ENCODE assay signal across 10 cellular contexts in the genomic region with DNA sequence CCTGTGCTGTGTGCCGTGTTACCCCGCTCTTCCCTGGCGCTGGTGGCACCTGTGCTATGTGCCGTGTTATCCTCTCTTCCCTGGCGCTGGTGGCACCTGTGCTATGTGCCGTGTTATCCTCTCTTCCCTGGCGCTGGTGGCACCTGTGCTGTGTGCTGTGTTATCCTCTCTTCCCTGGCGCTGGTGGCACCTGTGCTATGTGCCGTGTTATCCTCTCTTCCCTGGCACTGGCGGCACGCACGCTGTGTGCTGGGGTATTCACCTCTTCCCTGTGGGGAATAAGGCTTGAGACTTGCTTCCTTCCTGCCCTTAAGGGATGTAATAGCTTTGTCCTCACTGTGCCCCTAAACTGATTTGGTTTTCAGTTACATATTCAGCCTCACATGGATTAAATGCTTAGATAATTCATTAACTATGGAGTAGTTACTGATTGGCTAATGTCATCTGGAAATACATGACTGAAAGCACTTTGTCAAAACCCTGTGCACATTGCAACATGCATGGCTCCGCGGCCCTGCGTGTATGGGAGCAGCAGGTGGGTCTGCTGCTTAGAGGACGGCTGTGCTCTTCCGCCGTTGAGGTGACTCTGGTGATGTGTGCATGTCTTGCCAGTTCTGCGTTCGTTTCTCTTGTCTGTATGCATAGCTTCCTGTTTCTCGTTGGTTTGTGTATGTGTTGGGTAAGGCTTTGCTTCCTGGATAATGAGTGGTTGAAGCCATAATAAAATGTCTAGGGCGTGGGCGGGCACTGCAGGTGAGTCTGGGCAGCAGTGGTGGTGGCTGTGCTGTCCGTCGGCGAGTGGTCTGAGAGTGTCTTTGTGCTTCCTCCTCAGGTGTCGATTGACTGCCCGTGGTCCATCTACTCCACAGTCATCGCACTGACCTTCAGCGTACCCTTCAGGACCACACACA. TPM values are rescaled to one million over a fixed set of nuclear protein-coding genes. Genes with fewer than 3 reads are reported as not detected.
DNase-seq lines count a peak whose midpoint lies in the region; ATAC-seq and TF ChIP-seq lines count a peak whose summit lies in the region.
"Had no signal": no experiment of that assay in that cellular context is flagged by ENCODE, and none has a peak within 500 bp of the region (broad histone marks: within the 10 kb centered on the region; RNA-seq: fewer than 3 reads in every experiment).

No MANE protein-coding gene starts in this region.

- no peaks in the 10 kb centered on the region for H3K27me3 ChIP-seq in CD8-positive, alpha-beta T cell (ENCODE audit: insufficient read depth, low read length)
- no peaks in the 10 kb centered on the region for H3K27me3 ChIP-seq in muscle layer of duodenum (ENCODE audit: low read depth, low read length)

- CTCF ChIA-PET in CD8-positive, alpha-beta T cell (lab: Charles Lee), result no interaction called here

- H3K4me1 ChIP-seq in CD8-positive, alpha-beta T cell (ENCODE audit: insufficient read depth, low read length), result peaks cover 72% of the 10 kb centered on the region
- peaks cover 5 to 13% of the 10 kb centered on the region in 2 donors for H3K4me1 ChIP-seq in muscle layer of duodenum (ENCODE audit: control insufficient read depth in 1 of 2, insufficient read depth in 2 of 2, low read length in 2 of 2)

- H3K4me1 Mint-ChIP-seq in CD8-positive, alpha-beta T cell (ENCODE audit: low read depth), result peaks cover 73% of the 10 kb centered on the region
- H3K4me1 Mint-ChIP-seq: brain had no signal

- peak overlapping the region; percentile 77 for H3K4me3 Mint-ChIP-seq in CD8-positive, alpha-beta T cell
- H3K4me3 Mint-ChIP-seq: brain had no signal

- peak overlapping the region; percentile 95 for H3K27ac Mint-ChIP-seq in CD8-positive, alpha-beta T cell
- H3K27ac Mint-ChIP-seq: brain had no signal

- intact Hi-C loops in CD8-positive, alpha-beta T cell (cut with DNase I, micrococcal nuclease), result loop anchor here in 1 of 2 experiments (1.0 kb wide), 1 partner anchor 24 kb away; no protein-coding TSS in a partner anchor

- H3K27ac ChIP-seq in CD8-positive, alpha-beta T cell (ENCODE audit: low read depth, low read length), result peak overlapping the region; percentile 65
- peak overlapping the region; percentile 67 for H3K27ac ChIP-seq in muscle layer of duodenum (ENCODE audit: low read length)

- H3K4me3 ChIP-seq in CD8-positive, alpha-beta T cell (ENCODE audit: low read depth, low read length), result peak overlapping the region; percentile 27
- H3K4me3 ChIP-seq in muscle layer of duodenum (ENCODE audit: low read depth in 1 of 2, low read length in 2 of 2), result peak overlapping the region in 1 of 2 donors; percentile 2

- ATAC-seq in CD8-positive, alpha-beta T cell, result peak; percentile 88
- peak; percentile 57 for ATAC-seq in HG03196 (IDR thresholded peaks at IDR 0.05; ENCODE audit: unreplicated experiment)
- ATAC-seq in HG03521 (IDR thresholded peaks at IDR 0.05; ENCODE audit: unreplicated experiment), result no peak
- ATAC-seq: PC-3 had no signal

- DNase-seq in CD8-positive, alpha-beta T cell, result peak in 6 of 7 experiments; percentile 32 to 76 (median 54)
- peak; percentile 74 for DNase-seq in activated effector memory CD4-positive, alpha-beta T cell treated with anti-CD3 and anti-CD28 coated beads, Interleukin-2, amount 50 U/mL, for 16 hours
- DNase-seq in NCI-H2107 treated with DMSO at 0.1 percent for 48 hours (lab: John Stamatoyannopoulos, UW; ENCODE audit: unreplicated experiment) (no peak), SKM-1 treated with dmso at 0.1 percent for 144 hours (lab: John Stamatoyannopoulos, UW; ENCODE audit: unreplicated experiment) (no peak), RKO (ENCODE audit: low spot score) (no peak)
- DNase-seq: PC-3 had no signal

- POLR2A ChIA-PET in CD8-positive, alpha-beta T cell (lab: Charles Lee), result interaction anchor here (1.1 to 2.8 kb wide), 3 partner anchors 11 to 77 kb away, joined by 4 to 14 read pairs (median 5); a partner anchor contains a TSS

- H3K36me3 Mint-ChIP-seq in CD8-positive, alpha-beta T cell, result peaks cover 73% of the 10 kb centered on the region

- TF ChIP-seq CTCF in CD8-positive, alpha-beta T cell (IDR thresholded peaks at IDR 0.05), result no peak

- H3K27me3 Mint-ChIP-seq in CD8-positive, alpha-beta T cell (ENCODE audit: low read depth), result no peaks in the 10 kb centered on the region
- H3K27me3 Mint-ChIP-seq: brain had no signal

- no peaks in the 10 kb centered on the region for H3K9me3 Mint-ChIP-seq in CD8-positive, alpha-beta T cell
- H3K9me3 Mint-ChIP-seq: brain had no signal

- peaks cover 43% of the 10 kb centered on the region for H3K36me3 ChIP-seq in CD8-positive, alpha-beta T cell (ENCODE audit: insufficient read depth, low read length)
- H3K36me3 ChIP-seq in muscle layer of duodenum (ENCODE audit: control insufficient read depth in 1 of 2, insufficient read depth in 2 of 2, low read length in 2 of 2), result peaks cover 49 to 77% of the 10 kb centered on the region in 2 donors

- H3K9me3 ChIP-seq in CD8-positive, alpha-beta T cell (ENCODE audit: low read length), result no peaks in the 10 kb centered on the region
- no peaks in the 10 kb centered on the region for H3K9me3 ChIP-seq in muscle layer of duodenum (ENCODE audit: control insufficient read depth in 1 of 2, low read length in 2 of 2)

RNA-seq across cellular contexts. Expression of a gene that starts 17.9 kb away (rescaled TPM):
- 10 to 100 TPM; 15.7 to 22.9 TPM for total RNA-seq in CD8-positive, alpha-beta T cell

RNA-seq across cellular contexts. Expression of a gene that starts 44.2 kb away (rescaled TPM):
- total RNA-seq in CD8-positive, alpha-beta T cell, result 10 to 100 TPM in 1 of 2 experiments, 1 to 10 TPM in 1; 8.2 to 10.4 TPM

Comparison
In these comparisons a context has a peak if more than half of its experiments do, and no peak if none do; other contexts are left out.
1. DNase-seq: peak in CD8-positive, alpha-beta T cell (6 of 7) and activated effector memory CD4-positive, alpha-beta T cell treated with anti-CD3 and anti-CD28 coated beads, Interleukin-2, amount 50 U/mL, for 16 hours (single experiment); none in NCI-H2107 treated with DMSO at 0.1 percent for 48 hours (single experiment), SKM-1 treated with dmso at 0.1 percent for 144 hours (single experiment) and RKO (single experiment).